Comparison of ENCODE assay signal across 17 cellular contexts in genomic region chr4:167031534-167032156, GRCh38.
DNase-seq lines count a peak whose midpoint lies in the region; ATAC-seq and TF ChIP-seq lines count a peak whose summit lies in the region.
"Had no signal": no experiment of that assay in that cellular context is flagged by ENCODE, and none has a peak within 500 bp of the region (broad histone marks: within the 10 kb centered on the region; RNA-seq: fewer than 3 reads in every experiment).

No MANE protein-coding gene starts in this region.

- H3K27ac ChIP-seq in fibroblast of lung (ENCODE audit: insufficient read depth, low read length) (no peak overlapping the region), lower lobe of right lung (no peak overlapping the region), stomach (no peak overlapping the region)

- ATAC-seq in lower lobe of right lung (no peak), GM19035 (IDR thresholded peaks at IDR 0.05; ENCODE audit: unreplicated experiment) (no peak)

- H3K4me3 ChIP-seq in adipocyte (ENCODE audit: low read length): no peak overlapping the region
- no peak overlapping the region for H3K4me3 ChIP-seq in fibroblast of lung (replicated peaks in 1 of 4; ENCODE audit: control extremely low read depth in 1 of 4, insufficient read depth in 1 of 4, low read depth in 3 of 4, low read length in 4 of 4)
- no peak overlapping the region for H3K4me3 ChIP-seq in lower lobe of right lung
- H3K4me3 ChIP-seq in stomach: no peak overlapping the region

- TF ChIP-seq POLR2A in stomach (IDR thresholded peaks at IDR 0.05): no peak

- H3K9ac ChIP-seq in adipocyte (ENCODE audit: low read length) (no peak overlapping the region), fibroblast of lung (ENCODE audit: insufficient read depth, low read length) (no peak overlapping the region)

- no peak for TF ChIP-seq EP300 in stomach (IDR thresholded peaks at IDR 0.05)

- peak overlapping the region; percentile 4 for H2AFZ ChIP-seq in fibroblast of lung (ENCODE audit: low read length)

- DNase-seq in HPDE6-E6E7 (ENCODE audit: extremely low spot score) (peak; percentile 13), adipocyte (ENCODE audit: low read depth) (peak; percentile 33), fibroblast of lung (ENCODE audit: low read depth in 2 of 2) (peak; percentile 34 to 65), non-pigmented ciliary epithelial cell (ENCODE audit: low read depth) (peak; percentile 14), lower lobe of right lung (no peak), stomach (no peak), SKM-1 treated with dmso at 0.1 percent for 144 hours (lab: John Stamatoyannopoulos, UW; ENCODE audit: unreplicated experiment) (no peak)
- DNase-seq: activated CD4-positive, alpha-beta T cell treated with anti-CD3 and anti-CD28 coated beads, Interleukin-2, amount 50 U/mL, for 4 hours; activated naive CD4-positive, alpha-beta T cell; activated T-cell treated with anti-CD3 and anti-CD28 coated beads for 4 hours; aorta; COR-L47; cortex of kidney; kidney; NCI-H524 treated with DMSO at 0.1 percent for 48 hours; SHP77 treated with DMSO at 0.1 percent for 48 hours had no signal

- H3K9me3 ChIP-seq in adipocyte (ENCODE audit: control insufficient read depth, low read length): no peaks in the 10 kb centered on the region
- no peaks in the 10 kb centered on the region for H3K9me3 ChIP-seq in fibroblast of lung (ENCODE audit: control insufficient read depth, insufficient read depth, low read depth, low read length)
- no peaks in the 10 kb centered on the region for H3K9me3 ChIP-seq in lower lobe of right lung
- H3K9me3 ChIP-seq in stomach: no peaks in the 10 kb centered on the region

- no peak overlapping the region for H3K4me2 ChIP-seq in fibroblast of lung (ENCODE audit: extremely low read depth, insufficient read depth, low read length)

- H3K79me2 ChIP-seq in fibroblast of lung (ENCODE audit: control insufficient read depth, insufficient read depth, low read length): no peaks in the 10 kb centered on the region

- WGBS in stomach, 5 donors: 48 to 64% (median 62%) methylated on average over 3 of the region's 3 CpGs

- H3K36me3 ChIP-seq in adipocyte (ENCODE audit: control insufficient read depth, insufficient read depth, low read length, severe bottlenecking) (no peaks in the 10 kb centered on the region), fibroblast of lung (ENCODE audit: control insufficient read depth, insufficient read depth, low read length) (no peaks in the 10 kb centered on the region), lower lobe of right lung (no peaks in the 10 kb centered on the region), stomach (no peaks in the 10 kb centered on the region)

- H4K20me1 ChIP-seq in fibroblast of lung (ENCODE audit: control insufficient read depth, extremely low read depth, insufficient read depth, low read length): no peaks in the 10 kb centered on the region

- H3K27me3 ChIP-seq in adipocyte (replicated peaks; ENCODE audit: control insufficient read depth, insufficient read depth, low read length) (no peaks in the 10 kb centered on the region), fibroblast of lung (ENCODE audit: control insufficient read depth, insufficient read depth, low read length) (no peaks in the 10 kb centered on the region), lower lobe of right lung (ENCODE audit: low read depth) (no peaks in the 10 kb centered on the region), stomach (no peaks in the 10 kb centered on the region)

- H3K4me1 ChIP-seq in adipocyte (ENCODE audit: control insufficient read depth, insufficient read depth, low read length): no peaks in the 10 kb centered on the region
- no peaks in the 10 kb centered on the region for H3K4me1 ChIP-seq in fibroblast of lung (ENCODE audit: control insufficient read depth, extremely low read depth, insufficient read depth, low read length)
- H3K4me1 ChIP-seq in lower lobe of right lung: no peaks in the 10 kb centered on the region
- no peaks in the 10 kb centered on the region for H3K4me1 ChIP-seq in stomach

- intact Hi-C loops in lower lobe of right lung (cut with DNase I): no loop called here
- intact Hi-C loops in stomach (cut with DNase I; ENCODE audit: low total_unique reads): no loop called here

- TF ChIP-seq CTCF in fibroblast of lung (conservative IDR thresholded peaks at IDR 0.05 in 1 of 2, IDR thresholded peaks at IDR 0.05 in 1 of 2; ENCODE audit: low read depth in 1 of 2, low read length in 2 of 2) (no peak), lower lobe of right lung (IDR thresholded peaks at IDR 0.05) (no peak), stomach (IDR thresholded peaks at IDR 0.05) (no peak)

Comparison
In these comparisons a context has a peak if more than half of its experiments do, and no peak if none do; other contexts are left out.
1. DNase-seq: peak in HPDE6-E6E7 (single experiment), adipocyte (single experiment), fibroblast of lung (2 of 2) and non-pigmented ciliary epithelial cell (single experiment); none in lower lobe of right lung (single experiment), stomach (single experiment) and SKM-1 treated with dmso at 0.1 percent for 144 hours (single experiment).